Comparison of ENCODE assay signal across 1 cellular context in the genomic region with DNA sequence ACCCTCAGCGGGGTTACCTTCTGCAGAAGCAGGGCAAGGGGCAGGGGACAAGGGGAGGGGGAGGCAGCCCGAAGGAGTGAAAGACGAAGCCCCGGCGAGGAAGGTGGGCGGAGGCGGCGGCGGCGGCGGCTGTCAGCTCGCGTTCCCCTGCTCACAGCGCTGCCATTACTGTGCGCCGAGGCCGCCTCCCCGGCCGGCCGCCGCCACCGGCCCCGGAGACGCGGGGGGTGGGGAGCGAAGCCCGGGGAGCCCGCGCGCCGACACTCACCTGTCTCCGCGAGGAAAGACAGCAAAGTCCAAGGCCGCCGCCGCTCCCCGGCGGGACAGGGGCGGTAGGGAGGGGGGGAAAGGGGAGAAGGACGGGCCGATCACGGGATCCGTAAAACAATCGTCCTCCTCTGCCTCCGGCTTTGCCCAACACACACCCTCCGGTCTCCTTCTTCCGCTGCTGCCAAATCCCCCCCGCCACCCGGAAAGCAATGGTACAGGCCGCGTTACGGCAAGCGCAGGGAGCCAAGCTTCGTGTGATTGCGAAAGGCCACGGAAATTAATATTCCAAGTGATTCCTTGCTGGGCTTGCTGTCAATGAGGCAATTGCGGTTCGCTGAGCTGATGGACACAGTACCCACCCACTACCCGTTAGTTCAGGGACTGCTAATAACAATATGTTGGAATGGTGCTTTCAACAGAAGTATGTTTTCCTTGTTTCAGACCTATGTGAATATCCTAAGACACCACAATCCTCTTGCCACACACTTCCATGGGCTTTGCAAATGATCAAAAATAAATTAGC.
TF ChIP-seq lines count a peak whose summit lies in the region.

A gene (minus strand): TSS at position 180 of the 793 bp plus-strand sequence. CDS start 19,024 bp downstream, outside the sequence.

TF ChIP-seq in HepG2, 621 proteins besides CTCF, POLR2A, EP300 and RAD21 (continued from another document and continues in another):
- TF ChIP-seq ZNF33A (CRISPR knock-in tag; IDR thresholded peaks at IDR 0.05; ENCODE audit: borderline replicate concordance) (no peak), BRCA1 (CRISPR knock-in tag; IDR thresholded peaks at IDR 0.05) (0 out of 2 replicates have a peak, but pooled peaks have one; percentile 35), U2AF2 (IDR thresholded peaks at IDR 0.05; ENCODE audit: low read depth, low read length) (no peak), TARDBP (CRISPR knock-in tag; IDR thresholded peaks at IDR 0.05) (peak; percentile 39; the same call in 1 of the 2 replicates), ZSCAN29 (CRISPR knock-in tag; conservative IDR thresholded peaks at IDR 0.05) (no peak), ZNF724P (CRISPR knock-in tag; IDR thresholded peaks at IDR 0.05; ENCODE audit: borderline replicate concordance) (peak; percentile 68; the same call in 1 of the 2 replicates), ZNF747 (CRISPR knock-in tag; IDR thresholded peaks at IDR 0.05; ENCODE audit: borderline replicate concordance) (no peak; the same call in 1 of the 2 replicates), ZFP82 (CRISPR knock-in tag; IDR thresholded peaks at IDR 0.05; ENCODE audit: borderline replicate concordance) (no peak), SMC3 (IDR thresholded peaks at IDR 0.05; ENCODE audit: low read length) (no peak; the same call in 1 of the 2 replicates), GATAD2A (CRISPR knock-in tag; IDR thresholded peaks at IDR 0.05) (peak; percentile 69), SOX13 (IDR thresholded peaks at IDR 0.05) (no peak), SOX13 (CRISPR knock-in tag; conservative IDR thresholded peaks at IDR 0.05 in 1 of 2, IDR thresholded peaks at IDR 0.05 in 1 of 2) (peak in 1 of 2 experiments; percentile 21; a peak in 1 of 4 replicates), ZNF225 (CRISPR knock-in tag; IDR thresholded peaks at IDR 0.05) (no peak), ZBTB7B (CRISPR knock-in tag; IDR thresholded peaks at IDR 0.05) (no peak), SRY (CRISPR knock-in tag; IDR thresholded peaks at IDR 0.05) (no peak)
- TF ChIP-seq, protein P1, sequence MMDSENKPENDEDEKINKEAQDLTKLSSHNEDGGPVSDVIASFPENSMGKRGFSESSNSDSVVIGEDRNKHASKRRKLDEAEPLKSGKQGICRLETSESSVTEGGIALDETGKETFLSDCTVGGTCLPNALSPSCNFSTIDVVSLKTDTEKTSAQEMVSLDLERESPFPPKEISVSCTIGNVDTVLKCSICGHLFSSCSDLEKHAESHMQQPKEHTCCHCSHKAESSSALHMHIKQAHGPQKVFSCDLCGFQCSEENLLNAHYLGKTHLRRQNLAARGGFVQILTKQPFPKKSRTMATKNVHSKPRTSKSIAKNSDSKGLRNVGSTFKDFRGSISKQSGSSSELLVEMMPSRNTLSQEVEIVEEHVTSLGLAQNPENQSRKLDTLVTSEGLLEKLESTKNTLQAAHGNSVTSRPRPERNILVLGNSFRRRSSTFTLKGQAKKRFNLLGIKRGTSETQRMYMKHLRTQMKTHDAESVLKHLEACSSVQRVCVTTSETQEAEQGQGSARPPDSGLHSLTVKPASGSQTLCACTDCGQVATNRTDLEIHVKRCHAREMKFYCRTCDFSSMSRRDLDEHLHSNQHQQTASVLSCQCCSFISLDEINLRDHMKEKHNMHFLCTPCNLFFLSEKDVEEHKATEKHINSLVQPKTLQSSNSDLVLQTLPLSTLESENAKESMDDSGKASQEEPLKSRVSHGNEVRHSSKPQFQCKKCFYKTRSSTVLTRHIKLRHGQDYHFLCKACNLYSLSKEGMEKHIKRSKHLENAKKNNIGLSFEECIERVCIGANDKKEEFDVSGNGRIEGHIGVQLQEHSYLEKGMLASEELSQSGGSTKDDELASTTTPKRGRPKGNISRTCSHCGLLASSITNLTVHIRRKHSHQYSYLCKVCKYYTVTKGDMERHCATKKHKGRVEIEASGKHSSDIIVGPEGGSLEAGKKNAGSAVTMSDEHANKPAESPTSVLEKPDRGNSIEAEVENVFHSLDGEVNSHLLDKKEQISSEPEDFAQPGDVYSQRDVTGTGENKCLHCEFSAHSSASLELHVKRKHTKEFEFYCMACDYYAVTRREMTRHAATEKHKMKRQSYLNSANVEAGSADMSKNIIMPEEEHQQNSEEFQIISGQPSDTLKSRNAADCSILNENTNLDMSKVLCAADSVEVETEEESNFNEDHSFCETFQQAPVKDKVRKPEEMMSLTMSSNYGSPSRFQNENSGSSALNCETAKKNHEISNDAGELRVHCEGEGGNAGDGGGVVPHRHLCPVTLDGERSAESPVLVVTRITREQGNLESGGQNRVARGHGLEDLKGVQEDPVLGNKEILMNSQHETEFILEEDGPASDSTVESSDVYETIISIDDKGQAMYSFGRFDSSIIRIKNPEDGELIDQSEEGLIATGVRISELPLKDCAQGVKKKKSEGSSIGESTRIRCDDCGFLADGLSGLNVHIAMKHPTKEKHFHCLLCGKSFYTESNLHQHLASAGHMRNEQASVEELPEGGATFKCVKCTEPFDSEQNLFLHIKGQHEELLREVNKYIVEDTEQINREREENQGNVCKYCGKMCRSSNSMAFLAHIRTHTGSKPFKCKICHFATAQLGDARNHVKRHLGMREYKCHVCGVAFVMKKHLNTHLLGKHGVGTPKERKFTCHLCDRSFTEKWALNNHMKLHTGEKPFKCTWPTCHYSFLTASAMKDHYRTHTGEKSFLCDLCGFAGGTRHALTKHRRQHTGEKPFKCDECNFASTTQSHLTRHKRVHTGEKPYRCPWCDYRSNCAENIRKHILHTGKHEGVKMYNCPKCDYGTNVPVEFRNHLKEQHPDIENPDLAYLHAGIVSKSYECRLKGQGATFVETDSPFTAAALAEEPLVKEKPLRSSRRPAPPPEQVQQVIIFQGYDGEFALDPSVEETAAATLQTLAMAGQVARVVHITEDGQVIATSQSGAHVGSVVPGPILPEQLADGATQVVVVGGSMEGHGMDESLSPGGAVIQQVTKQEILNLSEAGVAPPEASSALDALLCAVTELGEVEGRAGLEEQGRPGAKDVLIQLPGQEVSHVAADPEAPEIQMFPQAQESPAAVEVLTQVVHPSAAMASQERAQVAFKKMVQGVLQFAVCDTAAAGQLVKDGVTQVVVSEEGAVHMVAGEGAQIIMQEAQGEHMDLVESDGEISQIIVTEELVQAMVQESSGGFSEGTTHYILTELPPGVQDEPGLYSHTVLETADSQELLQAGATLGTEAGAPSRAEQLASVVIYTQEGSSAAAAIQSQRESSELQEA (CRISPR knock-in tag; IDR thresholded peaks at IDR 0.05; ENCODE audit: not compliant biosample characterization): no peak
- TF ChIP-seq, protein P2, sequence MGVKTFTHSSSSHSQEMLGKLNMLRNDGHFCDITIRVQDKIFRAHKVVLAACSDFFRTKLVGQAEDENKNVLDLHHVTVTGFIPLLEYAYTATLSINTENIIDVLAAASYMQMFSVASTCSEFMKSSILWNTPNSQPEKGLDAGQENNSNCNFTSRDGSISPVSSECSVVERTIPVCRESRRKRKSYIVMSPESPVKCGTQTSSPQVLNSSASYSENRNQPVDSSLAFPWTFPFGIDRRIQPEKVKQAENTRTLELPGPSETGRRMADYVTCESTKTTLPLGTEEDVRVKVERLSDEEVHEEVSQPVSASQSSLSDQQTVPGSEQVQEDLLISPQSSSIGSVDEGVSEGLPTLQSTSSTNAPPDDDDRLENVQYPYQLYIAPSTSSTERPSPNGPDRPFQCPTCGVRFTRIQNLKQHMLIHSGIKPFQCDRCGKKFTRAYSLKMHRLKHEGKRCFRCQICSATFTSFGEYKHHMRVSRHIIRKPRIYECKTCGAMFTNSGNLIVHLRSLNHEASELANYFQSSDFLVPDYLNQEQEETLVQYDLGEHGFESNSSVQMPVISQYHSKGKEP (CRISPR knock-in tag; IDR thresholded peaks at IDR 0.05): no peak
- TF ChIP-seq, protein P3, sequence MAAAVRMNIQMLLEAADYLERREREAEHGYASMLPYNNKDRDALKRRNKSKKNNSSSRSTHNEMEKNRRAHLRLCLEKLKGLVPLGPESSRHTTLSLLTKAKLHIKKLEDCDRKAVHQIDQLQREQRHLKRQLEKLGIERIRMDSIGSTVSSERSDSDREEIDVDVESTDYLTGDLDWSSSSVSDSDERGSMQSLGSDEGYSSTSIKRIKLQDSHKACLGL (CRISPR knock-in tag; IDR thresholded peaks at IDR 0.05): no peak
- TF ChIP-seq, protein P4, sequence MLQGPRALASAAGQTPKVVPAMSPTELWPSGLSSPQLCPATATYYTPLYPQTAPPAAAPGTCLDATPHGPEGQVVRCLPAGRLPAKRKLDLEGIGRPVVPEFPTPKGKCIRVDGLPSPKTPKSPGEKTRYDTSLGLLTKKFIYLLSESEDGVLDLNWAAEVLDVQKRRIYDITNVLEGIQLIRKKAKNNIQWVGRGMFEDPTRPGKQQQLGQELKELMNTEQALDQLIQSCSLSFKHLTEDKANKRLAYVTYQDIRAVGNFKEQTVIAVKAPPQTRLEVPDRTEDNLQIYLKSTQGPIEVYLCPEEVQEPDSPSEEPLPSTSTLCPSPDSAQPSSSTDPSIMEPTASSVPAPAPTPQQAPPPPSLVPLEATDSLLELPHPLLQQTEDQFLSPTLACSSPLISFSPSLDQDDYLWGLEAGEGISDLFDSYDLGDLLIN (CRISPR knock-in tag; IDR thresholded peaks at IDR 0.05; ENCODE audit: borderline replicate concordance): no peak
- TF ChIP-seq, protein P5, sequence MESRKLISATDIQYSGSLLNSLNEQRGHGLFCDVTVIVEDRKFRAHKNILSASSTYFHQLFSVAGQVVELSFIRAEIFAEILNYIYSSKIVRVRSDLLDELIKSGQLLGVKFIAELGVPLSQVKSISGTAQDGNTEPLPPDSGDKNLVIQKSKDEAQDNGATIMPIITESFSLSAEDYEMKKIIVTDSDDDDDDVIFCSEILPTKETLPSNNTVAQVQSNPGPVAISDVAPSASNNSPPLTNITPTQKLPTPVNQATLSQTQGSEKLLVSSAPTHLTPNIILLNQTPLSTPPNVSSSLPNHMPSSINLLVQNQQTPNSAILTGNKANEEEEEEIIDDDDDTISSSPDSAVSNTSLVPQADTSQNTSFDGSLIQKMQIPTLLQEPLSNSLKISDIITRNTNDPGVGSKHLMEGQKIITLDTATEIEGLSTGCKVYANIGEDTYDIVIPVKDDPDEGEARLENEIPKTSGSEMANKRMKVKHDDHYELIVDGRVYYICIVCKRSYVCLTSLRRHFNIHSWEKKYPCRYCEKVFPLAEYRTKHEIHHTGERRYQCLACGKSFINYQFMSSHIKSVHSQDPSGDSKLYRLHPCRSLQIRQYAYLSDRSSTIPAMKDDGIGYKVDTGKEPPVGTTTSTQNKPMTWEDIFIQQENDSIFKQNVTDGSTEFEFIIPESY (CRISPR knock-in tag; IDR thresholded peaks at IDR 0.05): peak; percentile 66; the same call in 1 of the 2 replicates
- TF ChIP-seq, protein P6, sequence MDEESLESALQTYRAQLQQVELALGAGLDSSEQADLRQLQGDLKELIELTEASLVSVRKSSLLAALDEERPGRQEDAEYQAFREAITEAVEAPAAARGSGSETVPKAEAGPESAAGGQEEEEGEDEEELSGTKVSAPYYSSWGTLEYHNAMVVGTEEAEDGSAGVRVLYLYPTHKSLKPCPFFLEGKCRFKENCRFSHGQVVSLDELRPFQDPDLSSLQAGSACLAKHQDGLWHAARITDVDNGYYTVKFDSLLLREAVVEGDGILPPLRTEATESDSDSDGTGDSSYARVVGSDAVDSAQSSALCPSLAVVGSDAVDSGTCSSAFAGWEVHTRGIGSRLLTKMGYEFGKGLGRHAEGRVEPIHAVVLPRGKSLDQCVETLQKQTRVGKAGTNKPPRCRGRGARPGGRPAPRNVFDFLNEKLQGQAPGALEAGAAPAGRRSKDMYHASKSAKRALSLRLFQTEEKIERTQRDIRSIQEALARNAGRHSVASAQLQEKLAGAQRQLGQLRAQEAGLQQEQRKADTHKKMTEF (CRISPR knock-in tag; IDR thresholded peaks at IDR 0.05): peak; percentile 70; the same call in 1 of the 2 replicates
- TF ChIP-seq, protein P7, sequence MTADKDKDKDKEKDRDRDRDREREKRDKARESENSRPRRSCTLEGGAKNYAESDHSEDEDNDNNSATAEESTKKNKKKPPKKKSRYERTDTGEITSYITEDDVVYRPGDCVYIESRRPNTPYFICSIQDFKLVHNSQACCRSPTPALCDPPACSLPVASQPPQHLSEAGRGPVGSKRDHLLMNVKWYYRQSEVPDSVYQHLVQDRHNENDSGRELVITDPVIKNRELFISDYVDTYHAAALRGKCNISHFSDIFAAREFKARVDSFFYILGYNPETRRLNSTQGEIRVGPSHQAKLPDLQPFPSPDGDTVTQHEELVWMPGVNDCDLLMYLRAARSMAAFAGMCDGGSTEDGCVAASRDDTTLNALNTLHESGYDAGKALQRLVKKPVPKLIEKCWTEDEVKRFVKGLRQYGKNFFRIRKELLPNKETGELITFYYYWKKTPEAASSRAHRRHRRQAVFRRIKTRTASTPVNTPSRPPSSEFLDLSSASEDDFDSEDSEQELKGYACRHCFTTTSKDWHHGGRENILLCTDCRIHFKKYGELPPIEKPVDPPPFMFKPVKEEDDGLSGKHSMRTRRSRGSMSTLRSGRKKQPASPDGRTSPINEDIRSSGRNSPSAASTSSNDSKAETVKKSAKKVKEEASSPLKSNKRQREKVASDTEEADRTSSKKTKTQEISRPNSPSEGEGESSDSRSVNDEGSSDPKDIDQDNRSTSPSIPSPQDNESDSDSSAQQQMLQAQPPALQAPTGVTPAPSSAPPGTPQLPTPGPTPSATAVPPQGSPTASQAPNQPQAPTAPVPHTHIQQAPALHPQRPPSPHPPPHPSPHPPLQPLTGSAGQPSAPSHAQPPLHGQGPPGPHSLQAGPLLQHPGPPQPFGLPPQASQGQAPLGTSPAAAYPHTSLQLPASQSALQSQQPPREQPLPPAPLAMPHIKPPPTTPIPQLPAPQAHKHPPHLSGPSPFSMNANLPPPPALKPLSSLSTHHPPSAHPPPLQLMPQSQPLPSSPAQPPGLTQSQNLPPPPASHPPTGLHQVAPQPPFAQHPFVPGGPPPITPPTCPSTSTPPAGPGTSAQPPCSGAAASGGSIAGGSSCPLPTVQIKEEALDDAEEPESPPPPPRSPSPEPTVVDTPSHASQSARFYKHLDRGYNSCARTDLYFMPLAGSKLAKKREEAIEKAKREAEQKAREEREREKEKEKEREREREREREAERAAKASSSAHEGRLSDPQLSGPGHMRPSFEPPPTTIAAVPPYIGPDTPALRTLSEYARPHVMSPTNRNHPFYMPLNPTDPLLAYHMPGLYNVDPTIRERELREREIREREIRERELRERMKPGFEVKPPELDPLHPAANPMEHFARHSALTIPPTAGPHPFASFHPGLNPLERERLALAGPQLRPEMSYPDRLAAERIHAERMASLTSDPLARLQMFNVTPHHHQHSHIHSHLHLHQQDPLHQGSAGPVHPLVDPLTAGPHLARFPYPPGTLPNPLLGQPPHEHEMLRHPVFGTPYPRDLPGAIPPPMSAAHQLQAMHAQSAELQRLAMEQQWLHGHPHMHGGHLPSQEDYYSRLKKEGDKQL (CRISPR knock-in tag; IDR thresholded peaks at IDR 0.05; ENCODE audit: low read depth): no peak
